ENCODE assay signal across 20 cellular contexts in the genomic region with DNA sequence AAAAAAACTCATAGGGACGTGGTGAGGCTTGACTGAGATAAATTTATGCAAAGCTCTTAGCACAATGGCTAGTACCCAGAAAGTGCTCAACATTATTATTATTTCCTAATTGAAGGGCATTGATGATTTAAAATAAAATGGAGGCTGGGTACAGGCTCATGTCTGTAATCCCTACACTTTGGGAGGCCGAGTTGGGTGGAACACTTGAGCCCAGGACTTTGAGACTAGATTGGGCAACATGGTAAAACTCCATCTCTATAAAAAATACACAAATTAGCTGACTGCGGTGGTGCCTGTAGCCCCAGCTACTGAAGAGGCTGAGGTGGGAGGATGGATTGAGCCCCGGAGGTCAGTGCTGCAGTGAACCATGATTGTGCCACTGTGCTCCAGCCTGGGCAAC.
"Had no signal": no experiment of that assay in that cellular context is flagged by ENCODE, and none has a peak within 500 bp of the region (broad histone marks: within the 10 kb centered on the region; RNA-seq: fewer than 3 reads in every experiment).

No MANE protein-coding gene starts in this region.

- H3K27ac ChIP-seq: epithelial cell of prostate, pancreas, psoas muscle, right atrium auricular region, suprapubic skin, tibial nerve had no signal

- H3K27me3 ChIP-seq: pancreas, right atrium auricular region, suprapubic skin, tibial nerve had no signal

- H3K9me3 ChIP-seq: pancreas, psoas muscle, right atrium auricular region, suprapubic skin, tibial nerve had no signal

- H3K4me3 ChIP-seq: lung, pancreas, psoas muscle, right atrium auricular region, suprapubic skin, tibial nerve had no signal

- H3K36me3 ChIP-seq: pancreas, right atrium auricular region, suprapubic skin, tibial nerve had no signal

- ATAC-seq: activated T-cell treated with anti-CD3 and anti-CD28 coated beads, Interleukin-2, amount 50 U/mL, for 4 hours; pancreas; psoas muscle had no signal

- DNase-seq: activated B cell treated with CpG ODN at 0.5 μM for 24 hours; activated CD4-positive, alpha-beta T cell treated with anti-CD3 and anti-CD28 coated beads for 4 hours; activated CD4-positive, alpha-beta T cell treated with anti-CD3 and anti-CD28 coated beads, Interleukin-2, amount 50 U/mL, for 48 hours; activated CD8-positive, alpha-beta memory T cell treated with anti-CD3 and anti-CD28 coated beads, Interleukin-2, amount 50 U/mL, for 48 hours; activated naive CD4-positive, alpha-beta T cell treated with anti-CD3 and anti-CD28 coated beads for 36 hours; activated T-cell treated with anti-CD3 and anti-CD28 coated beads, Interleukin-2, amount 50 U/mL, for 4 hours; cerebellar nuclear complex; cortex of kidney; endodermal cell; left colon; nephron progenitor cell; pancreas; psoas muscle; stimulated activated CD4-positive, alpha-beta T cell treated with anti-CD3 and anti-CD28 coated beads, Interleukin-4, amount 100 ng/mL, for 4 hours; T1000 had no signal
